In genomic region chr11:134041349-134041748, GRCh38 we compare ENCODE assay signal across 20 cellular contexts. TPM values are rescaled to one million over a fixed set of nuclear protein-coding genes. Genes with fewer than 3 reads are reported as not detected.
DNase-seq lines count a peak whose midpoint lies in the region; ATAC-seq and TF ChIP-seq lines count a peak whose summit lies in the region.
"Had no signal": no experiment of that assay in that cellular context is flagged by ENCODE, and none has a peak within 500 bp of the region (broad histone marks: within the 10 kb centered on the region; RNA-seq: fewer than 3 reads in every experiment).

No MANE protein-coding gene starts in this region.

- H3K4me1 Mint-ChIP-seq in CD4-positive, alpha-beta T cell (ENCODE audit: low read depth): peaks cover 17% of the 10 kb centered on the region
- H3K4me1 Mint-ChIP-seq in T-helper 17 cell: peaks cover 15% of the 10 kb centered on the region

- 77 to 80% methylated on average over 8 of the region's 8 CpGs for WGBS in sigmoid colon, 2 donors

- H3K36me3 ChIP-seq in sigmoid colon: no peaks in the 10 kb centered on the region
- H3K36me3 ChIP-seq: heart left ventricle had no signal

- TF ChIP-seq CTCF in CD4-positive, alpha-beta T cell (IDR thresholded peaks at IDR 0.05): no peak
- no peak for TF ChIP-seq CTCF in sigmoid colon (IDR thresholded peaks at IDR 0.05)

- peaks cover 2 to 82% (median 73%) of the 10 kb centered on the region in 4 donors for H3K4me1 ChIP-seq in sigmoid colon

- CTCF ChIA-PET in CD4-positive, alpha-beta T cell (lab: Charles Lee): no interaction called here

- no peaks in the 10 kb centered on the region for H3K27me3 Mint-ChIP-seq in CD4-positive, alpha-beta T cell
- peaks cover 8% of the 10 kb centered on the region for H3K27me3 Mint-ChIP-seq in T-helper 17 cell
- H3K27me3 Mint-ChIP-seq: activated naive CD4-positive, alpha-beta T cell treated with anti-CD3 and anti-CD28 coated beads, Interleukin-2, amount 50 U/mL, for 24 hours; activated T-cell treated with anti-CD3 and anti-CD28 coated beads, Interleukin-2, amount 50 U/mL, for 24 hours; stimulated activated naive CD8-positive, alpha-beta T cell treated with anti-CD3 and anti-CD28 coated beads, Interleukin-15, amount 100 ng/mL, for 72 hours had no signal

- no peak overlapping the region for H3K27ac ChIP-seq in CD4-positive, alpha-beta T cell (ENCODE audit: low read depth, low read length)
- H3K27ac ChIP-seq in cingulate gyrus (ENCODE audit: low read depth, low read length) (peak overlapping the region; percentile 47), layer of hippocampus (ENCODE audit: low read depth, low read length) (peak overlapping the region; percentile 30), sigmoid colon (peak overlapping the region; percentile 92 to 98 (median 93))
- H3K27ac ChIP-seq: body of pancreas had no signal

- H3K4me3 Mint-ChIP-seq in CD4-positive, alpha-beta T cell: peak overlapping the region; percentile 25
- H3K4me3 Mint-ChIP-seq in T-helper 17 cell: no peak overlapping the region
- H3K4me3 Mint-ChIP-seq: activated CD4-positive, alpha-beta memory T cell treated with anti-CD3 and anti-CD28 coated beads for 36 hours; activated naive CD4-positive, alpha-beta T cell treated with anti-CD3 and anti-CD28 coated beads, Interleukin-2, amount 50 U/mL, for 24 hours; activated T-cell treated with anti-CD3 and anti-CD28 coated beads, Interleukin-2, amount 50 U/mL, for 24 hours; stimulated activated naive CD8-positive, alpha-beta T cell treated with anti-CD3 and anti-CD28 coated beads, Interleukin-15, amount 100 ng/mL, for 72 hours had no signal

- TF ChIP-seq POLR2A in sigmoid colon (IDR thresholded peaks at IDR 0.05): no peak

- ATAC-seq in CD4-positive, alpha-beta T cell (ENCODE audit: poor library complexity): no peak
- no peak for ATAC-seq in GM19324 (IDR thresholded peaks at IDR 0.05; ENCODE audit: low FRiP score, unreplicated experiment)
- no peak for ATAC-seq in T-helper 17 cell
- ATAC-seq: body of pancreas; heart left ventricle; stimulated activated naive CD8-positive, alpha-beta T cell treated with anti-CD3 and anti-CD28 coated beads, Interleukin-15, amount 100 ng/mL, for 72 hours had no signal

- TF ChIP-seq EP300 in sigmoid colon (IDR thresholded peaks at IDR 0.05): no peak

- DNase-seq in CD4-positive, alpha-beta T cell: no peak
- DNase-seq in sigmoid colon (no peak), HT-29 (ENCODE audit: low spot score) (no peak), T-helper 17 cell (no peak), HK-2 (ENCODE audit: unreplicated experiment) (no peak)
- DNase-seq: activated CD4-positive, alpha-beta memory T cell treated with anti-CD3 and anti-CD28 coated beads for 36 hours; activated T-cell treated with anti-CD3 and anti-CD28 coated beads, Interleukin-2, amount 50 U/mL, for 24 hours; body of pancreas; EL; GOT3; mesendoderm; NCI-H2081 treated with DMSO at 0.1 percent for 48 hours; NCI-H510A treated with DMSO at 0.1 percent for 48 hours; stimulated activated naive CD8-positive, alpha-beta T cell treated with anti-CD3 and anti-CD28 coated beads, Interleukin-15, amount 100 ng/mL, for 72 hours; SW 1271 had no signal

- no peaks in the 10 kb centered on the region for H3K9me3 Mint-ChIP-seq in CD4-positive, alpha-beta T cell
- H3K9me3 Mint-ChIP-seq: activated CD4-positive, alpha-beta memory T cell treated with anti-CD3 and anti-CD28 coated beads for 36 hours; activated naive CD4-positive, alpha-beta T cell treated with anti-CD3 and anti-CD28 coated beads, Interleukin-2, amount 50 U/mL, for 24 hours; activated T-cell treated with anti-CD3 and anti-CD28 coated beads, Interleukin-2, amount 50 U/mL, for 24 hours; stimulated activated naive CD8-positive, alpha-beta T cell treated with anti-CD3 and anti-CD28 coated beads, Interleukin-15, amount 100 ng/mL, for 72 hours had no signal

- no peaks in the 10 kb centered on the region for H3K36me3 Mint-ChIP-seq in CD4-positive, alpha-beta T cell (ENCODE audit: low read depth)
- H3K36me3 Mint-ChIP-seq in T-helper 17 cell (ENCODE audit: low read depth): no peaks in the 10 kb centered on the region
- H3K36me3 Mint-ChIP-seq: activated CD4-positive, alpha-beta memory T cell treated with anti-CD3 and anti-CD28 coated beads for 36 hours; activated naive CD4-positive, alpha-beta T cell treated with anti-CD3 and anti-CD28 coated beads, Interleukin-2, amount 50 U/mL, for 24 hours had no signal

- no peaks in the 10 kb centered on the region for H3K27me3 ChIP-seq in CD4-positive, alpha-beta T cell (ENCODE audit: control insufficient read depth, insufficient read depth, low read length)
- peaks cover 3% of the 10 kb centered on the region for H3K27me3 ChIP-seq in layer of hippocampus (ENCODE audit: control insufficient read depth, insufficient read depth, low read length)
- H3K27me3 ChIP-seq in sigmoid colon: no peaks in the 10 kb centered on the region
- H3K27me3 ChIP-seq: body of pancreas, heart left ventricle had no signal

- no peaks in the 10 kb centered on the region for H3K9me3 ChIP-seq in CD4-positive, alpha-beta T cell (ENCODE audit: control insufficient read depth, low read length)
- no peaks in the 10 kb centered on the region for H3K9me3 ChIP-seq in sigmoid colon
- no peaks in the 10 kb centered on the region for H3K9me3 ChIP-seq in T-helper 17 cell (ENCODE audit: control insufficient read depth, low read length, poor library complexity, severe bottlenecking)
- H3K9me3 ChIP-seq: body of pancreas, heart left ventricle had no signal

- POLR2A ChIA-PET in CD4-positive, alpha-beta T cell (lab: Charles Lee): interaction anchor here (1.5 kb wide), 1 partner anchor 84 kb away, joined by 4 read pairs; no protein-coding TSS in a partner anchor

- intact Hi-C loops in CD4-positive, alpha-beta T cell (cut with DNase I, micrococcal nuclease): no loop called here
- intact Hi-C loops in sigmoid colon (cut with DNase I): loop anchor here (2.0 kb wide), 1 partner anchor 85 kb away; the partner anchor contains the start of gene IGSF9B

- no peak overlapping the region for H3K4me3 ChIP-seq in sigmoid colon
- H3K4me3 ChIP-seq: body of pancreas, heart left ventricle had no signal

- H3K27ac Mint-ChIP-seq in CD4-positive, alpha-beta T cell: no peak overlapping the region
- H3K27ac Mint-ChIP-seq in T-helper 17 cell: no peak overlapping the region
- H3K27ac Mint-ChIP-seq: activated CD4-positive, alpha-beta memory T cell treated with anti-CD3 and anti-CD28 coated beads for 36 hours; activated naive CD4-positive, alpha-beta T cell treated with anti-CD3 and anti-CD28 coated beads, Interleukin-2, amount 50 U/mL, for 24 hours; activated T-cell treated with anti-CD3 and anti-CD28 coated beads, Interleukin-2, amount 50 U/mL, for 24 hours; stimulated activated naive CD8-positive, alpha-beta T cell treated with anti-CD3 and anti-CD28 coated beads, Interleukin-15, amount 100 ng/mL, for 72 hours had no signal

RNA-seq across cellular contexts. Expression of gene JAM3, which starts 27.5 kb away (rescaled TPM):
- total RNA-seq in CD4-positive, alpha-beta T cell: 10 to 100 TPM; 13.5 to 15.3 TPM
- total RNA-seq in sigmoid colon (100 to 1,000 TPM in 1 of 4 donors, 10 to 100 TPM in 3; 69.4 to 125 (median 82.0) TPM), T-helper 17 cell (10 to 100 TPM; 12.5 to 37.4 TPM)
- 1 to 10 TPM in 2 of 3 donors, under 1 TPM in 1; 0.69 to 7.5 (median 3.0) TPM for polyA plus RNA-seq in sigmoid colon
- not detected in 2 replicates for total RNA-seq in HT-29 (2014; rRNA removed; shearing (Covaris generic))

Comparison
In these comparisons a context has a peak if more than half of its experiments do, and no peak if none do; other contexts are left out.
1. RNA of gene JAM3, which starts 27.5 kb away (total RNA-seq): 69.4 to 125 TPM in sigmoid colon, 12.5 to 37.4 TPM in T-helper 17 cell and 13.5 to 15.3 TPM in CD4-positive, alpha-beta T cell; not detected in HT-29; every median in the first group is over 10 times any median in the second.